7 cellular contexts compared by ENCODE assay signal in genomic region chr3:45841380-45841700, GRCh38. TPM values are rescaled to one million over a fixed set of nuclear protein-coding genes. Genes with fewer than 3 reads are reported as not detected.
DNase-seq lines count a peak whose midpoint lies in the region; ATAC-seq and TF ChIP-seq lines count a peak whose summit lies in the region.

No MANE protein-coding gene starts in this region.

- 0% methylated on average over 8 of the region's 12 CpGs for WGBS in gastroesophageal sphincter (ENCODE audit: low coverage in 1 of 2), 2 donors

- peak overlapping the region; percentile 97 for H3K4me3 Mint-ChIP-seq in activated B cell treated with CpG ODN at 0.5 μM for 24 hours

- no peaks in the 10 kb centered on the region for H3K9me3 Mint-ChIP-seq in activated B cell treated with CpG ODN at 0.5 μM for 24 hours

- TF ChIP-seq EP300 in gastroesophageal sphincter (IDR thresholded peaks at IDR 0.05): no peak

- no peaks in the 10 kb centered on the region for H3K27me3 ChIP-seq in gastroesophageal sphincter

- H3K4me1 Mint-ChIP-seq in activated B cell treated with CpG ODN at 0.5 μM for 24 hours: peaks cover 25% of the 10 kb centered on the region

- no peak for TF ChIP-seq POLR2A in gastroesophageal sphincter (IDR thresholded peaks at IDR 0.05)

- POLR2A ChIA-PET in activated B cell treated with CpG ODN at 0.5 μM for 24 hours (lab: Charles Lee): interaction anchor here (2.6 kb wide), 1 partner anchor 64 kb away, joined by 8 read pairs; no protein-coding TSS in a partner anchor

- H3K27ac ChIP-seq in gastroesophageal sphincter: peak overlapping the region in 3 of 4 donors; percentile 71 to 77 (median 77)

- TF ChIP-seq CTCF in activated B cell treated with CpG ODN at 0.5 μM for 24 hours (IDR thresholded peaks at IDR 0.05): no peak
- no peak for TF ChIP-seq CTCF in gastroesophageal sphincter (IDR thresholded peaks at IDR 0.05)

- CTCF ChIA-PET in activated B cell treated with CpG ODN at 0.5 μM for 24 hours (lab: Charles Lee): interaction anchor here (0.9 to 1.4 kb wide), 8 partner anchors 8 to 97 kb away, joined by 3 to 5 read pairs (median 3); no protein-coding TSS in a partner anchor

- peaks cover 10% of the 10 kb centered on the region for H3K36me3 Mint-ChIP-seq in activated B cell treated with CpG ODN at 0.5 μM for 24 hours (ENCODE audit: low read depth)

- H3K27ac Mint-ChIP-seq in activated B cell treated with CpG ODN at 0.5 μM for 24 hours: peak overlapping the region; percentile 93

- H3K4me1 ChIP-seq in gastroesophageal sphincter: peaks cover 0 to 19% (median 0%) of the 10 kb centered on the region in 3 donors

- intact Hi-C loops in activated B cell treated with CpG ODN at 0.5 μM for 24 hours (cut with micrococcal nuclease) (loop anchor here (5.0 to 10.0 kb wide), 4 partner anchors 51 to 693 kb away; partner anchors contain the start of gene FYCO1), posterior vena cava (cut with DNase I) (loop anchor here in 1 of 2 donors (5.0 kb wide), 1 partner anchor 1136 kb away; the partner anchor contains the start of genes CCDC12 and NBEAL2)

- peak overlapping the region; percentile 72 to 75 for H3K4me3 ChIP-seq in gastroesophageal sphincter

- peaks cover 0 to 17% of the 10 kb centered on the region in 2 donors for H3K36me3 ChIP-seq in gastroesophageal sphincter

- ATAC-seq in GM19025 (IDR thresholded peaks at IDR 0.05; ENCODE audit: low read depth, unreplicated experiment): peak; percentile 17
- ATAC-seq in HG03565 (IDR thresholded peaks at IDR 0.05; ENCODE audit: unreplicated experiment): peak; percentile 13
- peak; percentile 26 for ATAC-seq in activated B cell treated with CpG ODN at 0.5 μM for 24 hours (ENCODE audit: low read depth)
- peak; percentile 18 for ATAC-seq in gastroesophageal sphincter
- no peak for ATAC-seq in GM21526 (IDR thresholded peaks at IDR 0.05; ENCODE audit: low FRiP score, unreplicated experiment)

- DNase-seq in activated B cell treated with CpG ODN at 0.5 μM for 24 hours (no peak), posterior vena cava (ENCODE audit: low spot score) (peak; percentile 81), SHP77 treated with DMSO at 0.1 percent for 48 hours (lab: John Stamatoyannopoulos, UW) (no peak)

- H3K27me3 Mint-ChIP-seq in activated B cell treated with CpG ODN at 0.5 μM for 24 hours: peaks cover 2% of the 10 kb centered on the region

- no peaks in the 10 kb centered on the region for H3K9me3 ChIP-seq in gastroesophageal sphincter

RNA-seq across cellular contexts. Expression of gene LZTFL1, which starts 0.6 kb away (rescaled TPM):
- 10.8 and 12.6 TPM in 2 replicates for total RNA-seq in activated B cell treated with CpG ODN at 0.5 μM for 24 hours
- 10 to 100 TPM; 12.6 to 30.9 (median 23.3) TPM for total RNA-seq in gastroesophageal sphincter
- total RNA-seq in posterior vena cava: 10 to 100 TPM; 12.7 TPM

RNA-seq across cellular contexts. Expression of gene CCR9, which starts 45.0 kb away (rescaled TPM):
- total RNA-seq in activated B cell treated with CpG ODN at 0.5 μM for 24 hours (0.44 and 0.84 TPM in 2 replicates), gastroesophageal sphincter (not detected), posterior vena cava (not detected)

RNA-seq across cellular contexts. Expression of gene SLC6A20, which starts 45.0 kb away (rescaled TPM):
- not detected in 2 replicates for total RNA-seq in activated B cell treated with CpG ODN at 0.5 μM for 24 hours
- 1 to 10 TPM in 1 of 4 donors, under 1 TPM in 3; 0.16 to 1.1 (median 0.26) TPM for total RNA-seq in gastroesophageal sphincter
- under 1 TPM in 1 of 2 donors, not detected in 1; 0.28 TPM for total RNA-seq in posterior vena cava
